ENCODE assay signal across 1 cellular context in the genomic region with DNA sequence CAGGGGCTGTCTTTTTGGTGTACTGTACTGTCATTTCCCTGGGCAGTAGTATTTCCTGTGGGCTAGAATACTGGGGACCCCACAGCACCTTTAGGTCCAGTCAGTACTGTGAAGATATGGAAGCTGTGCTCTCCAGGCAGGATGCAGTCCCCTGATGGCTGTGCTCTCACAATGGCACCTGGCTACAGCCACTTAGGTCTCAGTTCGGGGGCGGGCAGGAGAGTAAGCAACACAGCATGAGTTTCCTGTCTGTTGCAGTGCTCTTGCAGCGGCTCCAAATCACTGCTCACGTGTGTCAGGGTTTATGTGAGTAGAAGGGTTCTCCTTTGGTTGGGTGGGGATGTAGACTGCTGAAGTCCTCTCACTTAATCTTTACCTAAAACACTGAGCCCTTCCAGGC.
TF ChIP-seq lines count a peak whose summit lies in the region.

No MANE protein-coding gene starts in this region.

TF ChIP-seq in GM23338, 12 proteins besides CTCF, POLR2A, EP300 and RAD21:
- no peak for TF ChIP-seq ZNF114 (CRISPR knock-in tag; IDR thresholded peaks at IDR 0.05)
- TF ChIP-seq ZNF331 (CRISPR knock-in tag; IDR thresholded peaks at IDR 0.05; ENCODE audit: low read depth): no peak
- no peak for TF ChIP-seq JUNB (IDR thresholded peaks at IDR 0.05; ENCODE audit: unreplicated experiment)
- no peak for TF ChIP-seq NANOG (IDR thresholded peaks at IDR 0.05; ENCODE audit: borderline replicate concordance)
- TF ChIP-seq, protein P1, sequence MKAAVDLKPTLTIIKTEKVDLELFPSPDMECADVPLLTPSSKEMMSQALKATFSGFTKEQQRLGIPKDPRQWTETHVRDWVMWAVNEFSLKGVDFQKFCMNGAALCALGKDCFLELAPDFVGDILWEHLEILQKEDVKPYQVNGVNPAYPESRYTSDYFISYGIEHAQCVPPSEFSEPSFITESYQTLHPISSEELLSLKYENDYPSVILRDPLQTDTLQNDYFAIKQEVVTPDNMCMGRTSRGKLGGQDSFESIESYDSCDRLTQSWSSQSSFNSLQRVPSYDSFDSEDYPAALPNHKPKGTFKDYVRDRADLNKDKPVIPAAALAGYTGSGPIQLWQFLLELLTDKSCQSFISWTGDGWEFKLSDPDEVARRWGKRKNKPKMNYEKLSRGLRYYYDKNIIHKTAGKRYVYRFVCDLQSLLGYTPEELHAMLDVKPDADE (IDR thresholded peaks at IDR 0.05): peak; percentile 42; the same call in 1 of the 2 replicates
- no peak for TF ChIP-seq EZH2 (IDR thresholded peaks at IDR 0.05; ENCODE audit: low read depth, unreplicated experiment)
TF ChIP-seq in GM23338: peak in this region for 1.
